21 cellular contexts compared by ENCODE assay signal in genomic region chr2:101952551-101952950, GRCh38. TPM values are rescaled to one million over a fixed set of nuclear protein-coding genes. Genes with fewer than 3 reads are reported as not detected.
DNase-seq lines count a peak whose midpoint lies in the region; ATAC-seq, FAIRE-seq and TF ChIP-seq lines count a peak whose summit lies in the region.
"Had no signal": no experiment of that assay in that cellular context is flagged by ENCODE, and none has a peak within 500 bp of the region (broad histone marks: within the 10 kb centered on the region; RNA-seq: fewer than 3 reads in every experiment).

No MANE protein-coding gene starts in this region.

- H3K9me3 ChIP-seq in mammary epithelial cell (replicated peaks; ENCODE audit: insufficient read depth, low read length), result peaks cover 6% of the 10 kb centered on the region

- no TSS peak for BruUV-seq in mammary epithelial cell (replicated peaks; lab: Mats Ljungman, UMichigan)
- BruUV-seq in MCF 10A (replicated peaks; lab: Mats Ljungman, UMichigan), result no TSS peak

- FAIRE-seq in bronchial epithelial cell (lab: Jason Lieb, UNC) (no peak), GM19239 (lab: Jason Lieb, UNC) (no peak)
- FAIRE-seq: G401.6, GM12892 had no signal

- H3K27me3 ChIP-seq in mammary epithelial cell (ENCODE audit: insufficient read depth, low read length) (no peaks in the 10 kb centered on the region), bronchial epithelial cell (ENCODE audit: control insufficient read depth, insufficient read depth, low read length) (no peaks in the 10 kb centered on the region)

- CTCF ChIA-PET in mammary epithelial cell (lab: Charles Lee; ENCODE audit: low non-redundant PET) (no interaction called here), MCF 10A (lab: Yijun Ruan, JAX) (interaction anchor here (0.6 to 1.4 kb wide), 4 partner anchors 23 to 430 kb away, joined by 3 to 4 read pairs (median 4); no protein-coding TSS in a partner anchor)

- in situ Hi-C loops in mammary epithelial cell (cut with MboI; ENCODE audit: low sequenced_read_pairs in 2 of 2), result no loop called here

- H3K27ac ChIP-seq in mammary epithelial cell (ENCODE audit: insufficient read depth, low read depth, low read length), result peak overlapping the region; percentile 13

- peak overlapping the region; percentile 21 for H3K4me2 ChIP-seq in mammary epithelial cell (ENCODE audit: insufficient read depth, low read depth, low read length)
- H3K4me2 ChIP-seq: GM23338 had no signal

- peaks cover 15% of the 10 kb centered on the region for H3K9me3 Mint-ChIP-seq in MCF 10A (ENCODE audit: unreplicated experiment)

- no peak overlapping the region for H3K4me3 ChIP-seq in mammary epithelial cell (replicated peaks in 1 of 3; ENCODE audit: insufficient read depth in 1 of 3, low read depth in 2 of 3, low read length in 3 of 3)
- no peak overlapping the region for H3K4me3 ChIP-seq in bronchial epithelial cell (ENCODE audit: low read depth, low read length)
- H3K4me3 ChIP-seq: GM23338 had no signal

- intact Hi-C loops in mammary epithelial cell (cut with micrococcal nuclease), result no loop called here
- intact Hi-C loops in MCF 10A (cut with micrococcal nuclease), result no loop called here

- POLR2A ChIA-PET in MCF 10A (lab: Yijun Ruan, JAX), result interaction anchor here (1.0 to 1.1 kb wide), 2 partner anchors 69 to 417 kb away, joined by 3 read pairs; no protein-coding TSS in a partner anchor

- WGBS in mammary epithelial cell (ENCODE audit: low coverage, missing lambda C conversion rate), result 100% methylated on average over 1 of the region's 1 CpG

- H3K36me3 ChIP-seq in mammary epithelial cell (ENCODE audit: insufficient read depth, low read length), result no peaks in the 10 kb centered on the region
- H3K36me3 ChIP-seq in bronchial epithelial cell (ENCODE audit: control insufficient read depth, insufficient read depth, low read length), result no peaks in the 10 kb centered on the region

- H4K20me1 ChIP-seq in mammary epithelial cell (ENCODE audit: insufficient read depth, low read length), result no peaks in the 10 kb centered on the region

- DNase-seq in mammary epithelial cell (peak; percentile 31), MCF 10A (ENCODE audit: unreplicated experiment) (no peak), bronchial epithelial cell (ENCODE audit: low read depth) (peak; percentile 67), D341Med (ENCODE audit: low spot score) (no peak), GM19239 (ENCODE audit: insufficient read length, low spot score) (no peak)
- no peak for DNase-seq in activated CD4-positive, alpha-beta T cell treated with anti-CD3 and anti-CD28 coated beads, Interleukin-2, amount 50 U/mL, for 1 hour
- DNase-seq: C1 segment of cervical spinal cord; Calu3; CD4-positive, alpha-beta memory T cell; COR-L47; DMS153; DND-41; H9 had no signal

- H3K4me1 Mint-ChIP-seq in MCF 10A (ENCODE audit: insufficient read depth, unreplicated experiment), result peaks cover 8% of the 10 kb centered on the region
- H3K4me1 Mint-ChIP-seq: GM23338, H9 had no signal

- no peaks in the 10 kb centered on the region for H3K36me3 Mint-ChIP-seq in MCF 10A (ENCODE audit: insufficient read depth, unreplicated experiment)
- H3K36me3 Mint-ChIP-seq: CD4-positive, alpha-beta memory T cell had no signal

- dilution Hi-C loops in mammary epithelial cell (cut with HindIII; ENCODE audit: low sequenced_read_pairs), result no loop called here

- no peak overlapping the region for H3K4me3 Mint-ChIP-seq in MCF 10A (ENCODE audit: unreplicated experiment)
- H3K4me3 Mint-ChIP-seq: CD4-positive, alpha-beta memory T cell; GM23338; H9 had no signal

- H3K27ac Mint-ChIP-seq in MCF 10A (ENCODE audit: low read depth, unreplicated experiment), result no peak overlapping the region
- H3K27ac Mint-ChIP-seq: CD4-positive, alpha-beta memory T cell; GM23338; H9 had no signal

- ATAC-seq in esophagus mucosa, result peak; percentile 67
- ATAC-seq: GM23338, HCT116 had no signal

- no peak overlapping the region for H2AFZ ChIP-seq in mammary epithelial cell (ENCODE audit: low read depth, low read length)
- H2AFZ ChIP-seq: GM23338 had no signal

- H3K79me2 ChIP-seq in mammary epithelial cell (ENCODE audit: insufficient read depth, low read length), result no peaks in the 10 kb centered on the region

- no peak for TF ChIP-seq CTCF in mammary epithelial cell (conservative IDR thresholded peaks at IDR 0.05 in 1 of 2, IDR thresholded peaks at IDR 0.05 in 1 of 2; ENCODE audit: extremely low read depth in 1 of 2, insufficient read depth in 1 of 2, low read depth in 1 of 2, low read length in 2 of 2)
- no peak for TF ChIP-seq CTCF in MCF 10A (IDR thresholded peaks at IDR 0.05; ENCODE audit: unreplicated experiment)
- TF ChIP-seq CTCF in bronchial epithelial cell (IDR thresholded peaks at IDR 0.05; ENCODE audit: insufficient read depth, low read length, severe bottlenecking), result no peak

- H3K9ac ChIP-seq in mammary epithelial cell (ENCODE audit: insufficient read depth, low read length), result no peak overlapping the region

- H3K27me3 Mint-ChIP-seq in MCF 10A (ENCODE audit: insufficient read depth, unreplicated experiment), result no peaks in the 10 kb centered on the region

- peaks cover 24% of the 10 kb centered on the region for H3K4me1 ChIP-seq in mammary epithelial cell (ENCODE audit: insufficient read depth, low read length)

RNA-seq across cellular contexts. Expression of gene IL1R2, which starts 39.2 kb away (rescaled TPM):
- 1 to 10 TPM in 1 of 2 donors, under 1 TPM in 1; 0.50 to 3.1 TPM for total RNA-seq in mammary epithelial cell
- 6.9 TPM for polyA plus RNA-seq in mammary epithelial cell
- 8.1 TPM for polyA minus RNA-seq in mammary epithelial cell
- total RNA-seq in MCF 10A (2022), result not detected in 2 replicates
- not detected in 2 replicates for total RNA-seq in bronchial epithelial cell
- 19.0 TPM for total RNA-seq in esophagus mucosa
- total RNA-seq: A172; A673; Calu3; CD4-positive, alpha-beta memory T cell; GM23338; H9 had no signal
- polyA plus RNA-seq: BJ, GM23338 had no signal

Comparison
In these comparisons a context has a peak if more than half of its experiments do, and no peak if none do; other contexts are left out.
1. DNase-seq: peak in mammary epithelial cell (single experiment) and bronchial epithelial cell (single experiment); none in MCF 10A (single experiment), D341Med (single experiment), activated CD4-positive, alpha-beta T cell treated with anti-CD3 and anti-CD28 coated beads, Interleukin-2, amount 50 U/mL, for 1 hour (single experiment) and GM19239 (single experiment).